9 cellular contexts compared by ENCODE assay signal in the genomic region with DNA sequence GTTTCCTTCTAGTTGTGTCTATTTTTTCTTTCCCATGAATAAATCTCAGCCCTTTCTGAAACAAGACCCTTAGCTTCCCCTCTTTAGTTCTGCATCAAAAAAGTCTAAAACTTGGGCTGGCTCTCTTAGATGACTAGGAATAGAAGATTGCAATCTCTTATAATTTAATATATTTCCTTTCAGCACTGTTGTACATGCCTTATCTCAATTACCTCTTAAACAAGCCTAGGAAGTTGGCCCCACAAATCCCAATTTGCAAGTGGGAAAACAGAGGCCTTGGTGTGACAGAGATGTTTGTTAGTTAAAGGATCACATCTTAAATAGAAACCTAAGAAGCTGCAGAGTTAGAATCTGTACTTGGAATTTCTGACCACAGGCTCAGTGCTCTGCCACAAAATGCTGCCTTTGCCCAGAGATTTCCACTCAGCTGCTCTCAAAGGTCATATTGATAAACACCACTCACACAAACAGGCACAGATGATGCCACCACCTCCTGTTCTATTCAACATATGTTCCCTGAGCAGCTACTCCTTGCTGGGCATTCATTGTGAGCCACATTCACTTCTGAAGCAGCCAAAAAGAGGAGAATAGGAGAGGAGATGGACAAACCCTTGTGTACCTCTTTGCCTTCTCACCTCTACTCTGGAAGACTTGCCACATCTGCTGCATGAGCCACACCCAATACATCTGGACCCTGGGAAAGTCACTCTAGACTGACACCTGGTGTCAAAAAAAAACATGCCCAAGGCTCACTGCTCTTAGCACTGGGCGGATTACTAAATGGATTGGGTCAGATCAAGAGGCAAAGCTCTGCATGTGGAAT. TPM values are rescaled to one million over a fixed set of nuclear protein-coding genes. Genes with fewer than 3 reads are reported as not detected.
DNase-seq lines count a peak whose midpoint lies in the region; ATAC-seq and TF ChIP-seq lines count a peak whose summit lies in the region.
"Had no signal": no experiment of that assay in that cellular context is flagged by ENCODE, and none has a peak within 500 bp of the region (broad histone marks: within the 10 kb centered on the region; RNA-seq: fewer than 3 reads in every experiment).

No MANE protein-coding gene starts in this region.

- H4K20me1 ChIP-seq in DND-41 (ENCODE audit: insufficient read depth, low read length) = no peaks in the 10 kb centered on the region
- H4K20me1 ChIP-seq in OCI-LY7 (ENCODE audit: insufficient read depth, low read length) = no peaks in the 10 kb centered on the region

- CTCF ChIA-PET in HEK293T (lab: Yijun Ruan, JAX) = interaction anchor here (0.6 to 1.1 kb wide), 4 partner anchors 34 to 610 kb away, joined by 3 read pairs; no protein-coding TSS in a partner anchor
- CTCF ChIA-PET in OCI-LY7 (lab: Charles Lee; ENCODE audit: unreplicated experiment) = interaction anchor here (0.9 kb wide), 1 partner anchor 22 kb away, joined by 3 read pairs; no protein-coding TSS in a partner anchor

- no peaks in the 10 kb centered on the region for H3K36me3 ChIP-seq in DND-41 (ENCODE audit: insufficient read depth, low read length)
- H3K36me3 ChIP-seq in OCI-LY7 (ENCODE audit: insufficient read depth, low read length) = no peaks in the 10 kb centered on the region
- no peaks in the 10 kb centered on the region for H3K36me3 ChIP-seq in transverse colon

- POLR2A ChIA-PET in HEK293T (lab: Yijun Ruan, JAX) = no interaction called here
- POLR2A ChIA-PET in OCI-LY7 (lab: Charles Lee) = no interaction called here

- ATAC-seq in DND-41 (ENCODE audit: insufficient read depth, low read depth) = peak; percentile 75

- DNase-seq in DND-41 (peak; percentile 29), HEK293T (ENCODE audit: extremely low spot score) (peak; percentile 42), OCI-LY7 (ENCODE audit: low spot score) (peak; percentile 69), fibroblast of pulmonary artery (ENCODE audit: low read depth) (peak; percentile 11), transverse colon (no peak), EL (no peak), medulla oblongata (ENCODE audit: extremely low spot score) (no peak), hepatic stellate cell (ENCODE audit: low spot score) (no peak)

- no peak for TF ChIP-seq EP300 in transverse colon (IDR thresholded peaks at IDR 0.05; ENCODE audit: low read depth)

- in situ Hi-C loops in transverse colon (cut with MboI; ENCODE audit: low pct_ligation_motif_present in 1 of 4, low pct_unique_long_range_greater_than_20kb in 1 of 4, low sequenced_read_pairs in 3 of 4) = loop anchor here in 3 of 4 donors (10.0 to 25.0 kb wide), 5 partner anchors 495 to 615 kb away; no protein-coding TSS in a partner anchor

- H3K4me2 ChIP-seq in DND-41 (ENCODE audit: insufficient read depth, low read length) (no peak overlapping the region), OCI-LY7 (ENCODE audit: low read length) (no peak overlapping the region)

- 40 to 60% methylated on average over 1 of the region's 1 CpG for WGBS in transverse colon (ENCODE audit: low coverage in 1 of 2), 2 donors

- TF ChIP-seq CTCF in DND-41 (IDR thresholded peaks at IDR 0.05; ENCODE audit: borderline replicate concordance, extremely low read depth, low read length, poor library complexity, severe bottlenecking) = peak; percentile 65
- TF ChIP-seq CTCF in OCI-LY7 (conservative IDR thresholded peaks at IDR 0.05; ENCODE audit: low read length) = peak; percentile 83
- peak; percentile 35 for TF ChIP-seq CTCF in fibroblast of pulmonary artery (IDR thresholded peaks at IDR 0.05; ENCODE audit: low read length, missing control alignments)
- peak; percentile 19 to 31 (median 28) for TF ChIP-seq CTCF in transverse colon (IDR thresholded peaks at IDR 0.05)

- H3K4me3 ChIP-seq in DND-41 (ENCODE audit: low read depth in 1 of 2, low read length in 2 of 2) (no peak overlapping the region), OCI-LY7 (ENCODE audit: low read depth, low read length, poor library complexity, severe bottlenecking) (no peak overlapping the region), fibroblast of pulmonary artery (replicated peaks; ENCODE audit: low read depth, low read length) (no peak overlapping the region), transverse colon (no peak overlapping the region)

- intact Hi-C loops in OCI-LY7 (cut with micrococcal nuclease; ENCODE audit: unreplicated experiment) (loop anchor here (1.0 to 5.0 kb wide), 3 partner anchors 134 to 187 kb away; no protein-coding TSS in a partner anchor), transverse colon (cut with DNase I; ENCODE audit: low total_unique reads) (loop anchor here (10.0 kb wide), 1 partner anchor 605 kb away; no protein-coding TSS in a partner anchor)

- H3K79me2 ChIP-seq in DND-41 (ENCODE audit: insufficient read depth, low read length) (no peaks in the 10 kb centered on the region), OCI-LY7 (ENCODE audit: insufficient read depth, low read depth, low read length) (no peaks in the 10 kb centered on the region)

- no peak overlapping the region for H3K9ac ChIP-seq in DND-41 (ENCODE audit: low read depth, low read length)

- H3K9me3 ChIP-seq in DND-41 (ENCODE audit: insufficient read depth, low read length, severe bottlenecking) (no peaks in the 10 kb centered on the region), OCI-LY7 (ENCODE audit: low read length) (no peaks in the 10 kb centered on the region), transverse colon (no peaks in the 10 kb centered on the region)

- H3K9me2 ChIP-seq in OCI-LY7 (ENCODE audit: insufficient read depth, low read length) = no peaks in the 10 kb centered on the region

- H2AFZ ChIP-seq in DND-41 (ENCODE audit: low read depth, low read length) = no peak overlapping the region
- H2AFZ ChIP-seq in OCI-LY7 (ENCODE audit: low read length) = no peak overlapping the region

- no peak overlapping the region for H3K27ac ChIP-seq in DND-41 (ENCODE audit: low read length)
- H3K27ac ChIP-seq in OCI-LY7 (ENCODE audit: low read depth, low read length, poor library complexity, severe bottlenecking) = no peak overlapping the region
- H3K27ac ChIP-seq in transverse colon = no peak overlapping the region

- H3K4me1 ChIP-seq in DND-41 (ENCODE audit: insufficient read depth, low read length) = peaks cover 10% of the 10 kb centered on the region
- H3K4me1 ChIP-seq in OCI-LY7 (ENCODE audit: insufficient read depth, low read length, poor library complexity, severe bottlenecking) = peaks cover 23% of the 10 kb centered on the region
- no peaks in the 10 kb centered on the region for H3K4me1 ChIP-seq in transverse colon

- BruUV-seq in OCI-LY7 (replicated peaks; lab: Mats Ljungman, UMichigan) = no TSS peak

- TF ChIP-seq POLR2A in transverse colon (IDR thresholded peaks at IDR 0.05) = no peak

- H3K27me3 ChIP-seq in DND-41 (ENCODE audit: insufficient read depth, low read length, poor library complexity) (no peaks in the 10 kb centered on the region), transverse colon (no peaks in the 10 kb centered on the region)

TF ChIP-seq in HEK293T, 16 proteins besides CTCF, POLR2A, EP300 and RAD21:
- no peak for TF ChIP-seq FOXA1 (IDR thresholded peaks at IDR 0.05)
- TF ChIP-seq SUZ12 (IDR thresholded peaks at IDR 0.05) = no peak
- TF ChIP-seq SP1 (IDR thresholded peaks at IDR 0.05) = no peak
- TF ChIP-seq BHLHE40 (IDR thresholded peaks at IDR 0.05; ENCODE audit: borderline replicate concordance) = no peak
- TF ChIP-seq L3MBTL2 (conservative IDR thresholded peaks at IDR 0.05) = no peak
- no peak for TF ChIP-seq ARNT (IDR thresholded peaks at IDR 0.05)
- no peak for TF ChIP-seq HDGF (IDR thresholded peaks at IDR 0.05; ENCODE audit: borderline replicate concordance)

RNA-seq across cellular contexts. Expression of a gene that starts 5.5 kb away (rescaled TPM):
- not detected in 2 replicates for total RNA-seq in OCI-LY7 (2014; rRNA removed; shearing (Covaris generic))
- total RNA-seq in OCI-LY7 (2022) (not detected in 2 replicates), transverse colon (not detected)
- total RNA-seq: temporal lobe had no signal

Comparison
In these comparisons a context has a peak if more than half of its experiments do, and no peak if none do; other contexts are left out.
1. DNase-seq: peak in DND-41 (single experiment), HEK293T (single experiment), OCI-LY7 (single experiment) and fibroblast of pulmonary artery (single experiment); none in transverse colon (single experiment), EL (single experiment), medulla oblongata (single experiment) and hepatic stellate cell (single experiment).
2. CTCF ChIP-seq: peak in every context shown above with its lines; median percentile 83 in OCI-LY7; 65 in DND-41; 35 in fibroblast of pulmonary artery; 28 in transverse colon.